ENCODE assay signal across 11 cellular contexts in genomic region chr1:185520188-185520935, GRCh38.
DNase-seq lines count a peak whose midpoint lies in the region; ATAC-seq and TF ChIP-seq lines count a peak whose summit lies in the region.
"Had no signal": no experiment of that assay in that cellular context is flagged by ENCODE, and none has a peak within 500 bp of the region (broad histone marks: within the 10 kb centered on the region; RNA-seq: fewer than 3 reads in every experiment).

No MANE protein-coding gene starts in this region.

- peaks cover 5% of the 10 kb centered on the region for H3K9me3 Mint-ChIP-seq in natural killer cell treated with Interleukin-12 subunit alpha and Interleukin-12 subunit beta and Interleukin-15 and Interleukin-18, amount 100 ng/mL, for 72 hours

- H3K27ac Mint-ChIP-seq in natural killer cell treated with Interleukin-12 subunit alpha and Interleukin-12 subunit beta and Interleukin-15 and Interleukin-18, amount 100 ng/mL, for 72 hours, result peak overlapping the region; percentile 29 to 47

- no peak overlapping the region for H3K4me3 ChIP-seq in adrenal gland

- 27 to 39% (median 35%) methylated on average over 2 of the region's 2 CpGs for WGBS in adrenal gland, 4 donors

- ATAC-seq in GM19043 (IDR thresholded peaks at IDR 0.05; ENCODE audit: low read depth, unreplicated experiment) (peak; percentile 91), HG02973 (IDR thresholded peaks at IDR 0.05; ENCODE audit: unreplicated experiment) (peak; percentile 73)
- ATAC-seq in natural killer cell treated with Interleukin-12 subunit alpha and Interleukin-12 subunit beta and Interleukin-15 and Interleukin-18, amount 100 ng/mL, for 72 hours, result peak in 1 of 2 donors; percentile 69

- no peaks in the 10 kb centered on the region for H3K27me3 Mint-ChIP-seq in natural killer cell treated with Interleukin-12 subunit alpha and Interleukin-12 subunit beta and Interleukin-15 and Interleukin-18, amount 100 ng/mL, for 72 hours

- intact Hi-C loops in adrenal gland (cut with DNase I), result no loop called here

- H3K36me3 ChIP-seq in adrenal gland (replicated peaks in 1 of 2), result no peaks in the 10 kb centered on the region

- H3K4me3 Mint-ChIP-seq in natural killer cell treated with Interleukin-12 subunit alpha and Interleukin-12 subunit beta and Interleukin-15 and Interleukin-18, amount 100 ng/mL, for 72 hours, result no peak overlapping the region
- H3K4me3 Mint-ChIP-seq: neural crest cell had no signal

- TF ChIP-seq POLR2A in adrenal gland (IDR thresholded peaks at IDR 0.05), result no peak

- peaks cover 15% of the 10 kb centered on the region for H3K36me3 Mint-ChIP-seq in natural killer cell treated with Interleukin-12 subunit alpha and Interleukin-12 subunit beta and Interleukin-15 and Interleukin-18, amount 100 ng/mL, for 72 hours

- H3K27ac ChIP-seq in adrenal gland, result no peak overlapping the region

- peaks cover 0 to 5% (median 0%) of the 10 kb centered on the region in 3 donors for H3K9me3 ChIP-seq in adrenal gland (replicated peaks in 1 of 3)

- DNase-seq in OCI-M1 (lab: John Stamatoyannopoulos, UW) (peak; percentile 55), NCI-H146 treated with DMSO at 0.1 percent for 48 hours (lab: John Stamatoyannopoulos, UW; ENCODE audit: unreplicated experiment) (no peak), adrenal gland (no peak)
- no peak for DNase-seq in natural killer cell treated with Interleukin-12 subunit alpha and Interleukin-12 subunit beta and Interleukin-15 and Interleukin-18, amount 100 ng/mL, for 72 hours (ENCODE audit: low spot score)
- no peak for DNase-seq in activated naive CD4-positive, alpha-beta T cell (lab: John Stamatoyannopoulos, UW)
- DNase-seq: activated CD4-positive, alpha-beta T cell treated with anti-CD3 and anti-CD28 coated beads for 4 hours; caudate nucleus; NCI-H82 had no signal

- H3K4me1 Mint-ChIP-seq in natural killer cell treated with Interleukin-12 subunit alpha and Interleukin-12 subunit beta and Interleukin-15 and Interleukin-18, amount 100 ng/mL, for 72 hours (ENCODE audit: low read depth in 2 of 2), result peaks cover 6 to 8% of the 10 kb centered on the region in 2 donors
- H3K4me1 Mint-ChIP-seq: neural crest cell had no signal

- H3K4me1 ChIP-seq in adrenal gland (replicated peaks in 1 of 2), result peaks cover 0 to 4% of the 10 kb centered on the region in 2 donors

- TF ChIP-seq CTCF in adrenal gland (IDR thresholded peaks at IDR 0.05), result no peak

- H3K27me3 ChIP-seq in adrenal gland, result no peaks in the 10 kb centered on the region
